Comparison of ENCODE assay signal across 8 cellular contexts in genomic region chr4:150078996-150079581, GRCh38. TPM values are rescaled to one million over a fixed set of nuclear protein-coding genes. Genes with fewer than 3 reads are reported as not detected.
DNase-seq lines count a peak whose midpoint lies in the region; ATAC-seq and TF ChIP-seq lines count a peak whose summit lies in the region.

No MANE protein-coding gene starts in this region.

- H2AFZ ChIP-seq in osteoblast (ENCODE audit: low read length): peak overlapping the region; percentile 81

- peak overlapping the region; percentile 62 for H3K4me3 Mint-ChIP-seq in activated T-helper 2 cell treated with anti-CD3 and anti-CD28 coated beads, Interferon-gamma antibody, Interleukin-2, Interleukin-4, amounts not matched to agents 10 μg/mL and 5 μg/mL and 100 μg/mL, durations not matched to agents 14 hours and 24 hours and 36 hours (ENCODE audit: low read depth)

- peak overlapping the region; percentile 86 for H3K4me3 ChIP-seq in osteoblast (ENCODE audit: insufficient read depth, low read length)

- H3K4me1 Mint-ChIP-seq in activated T-helper 2 cell treated with anti-CD3 and anti-CD28 coated beads, Interferon-gamma antibody, Interleukin-2, Interleukin-4, amounts not matched to agents 10 μg/mL and 5 μg/mL and 100 μg/mL, durations not matched to agents 14 hours and 24 hours and 36 hours (ENCODE audit: low read depth): peaks cover 5% of the 10 kb centered on the region

- H3K27me3 ChIP-seq in osteoblast (ENCODE audit: insufficient read depth, low read length): no peaks in the 10 kb centered on the region

- intact Hi-C loops in activated T-helper 2 cell treated with anti-CD3 and anti-CD28 coated beads, Interferon-gamma antibody, Interleukin-2, Interleukin-4, amounts not matched to agents 10 μg/mL and 5 μg/mL and 100 μg/mL, durations not matched to agents 14 hours and 24 hours and 36 hours (cut with micrococcal nuclease): no loop called here

- H3K36me3 ChIP-seq in osteoblast (ENCODE audit: insufficient read depth, low read length): no peaks in the 10 kb centered on the region

- peaks cover 24% of the 10 kb centered on the region for H4K20me1 ChIP-seq in osteoblast (ENCODE audit: insufficient read depth, low read length)

- no peak overlapping the region for H3K27ac Mint-ChIP-seq in activated T-helper 2 cell treated with anti-CD3 and anti-CD28 coated beads, Interferon-gamma antibody, Interleukin-2, Interleukin-4, amounts not matched to agents 10 μg/mL and 5 μg/mL and 100 μg/mL, durations not matched to agents 14 hours and 24 hours and 36 hours

- peaks cover 16% of the 10 kb centered on the region for H3K4me1 ChIP-seq in osteoblast (ENCODE audit: insufficient read depth, low read length)

- H3K9me3 Mint-ChIP-seq in activated T-helper 2 cell treated with anti-CD3 and anti-CD28 coated beads, Interferon-gamma antibody, Interleukin-2, Interleukin-4, amounts not matched to agents 10 μg/mL and 5 μg/mL and 100 μg/mL, durations not matched to agents 14 hours and 24 hours and 36 hours: no peaks in the 10 kb centered on the region

- H3K27ac ChIP-seq in osteoblast (ENCODE audit: low read depth, low read length): peak overlapping the region; percentile 46

- peak overlapping the region; percentile 97 for H3K4me2 ChIP-seq in osteoblast (ENCODE audit: insufficient read depth, low read length)

- H3K79me2 ChIP-seq in osteoblast (ENCODE audit: insufficient read depth, low read length): peaks cover 52% of the 10 kb centered on the region

- TF ChIP-seq CTCF in osteoblast (IDR thresholded peaks at IDR 0.05; ENCODE audit: extremely low read depth, low read depth, low read length): no peak

- H3K36me3 Mint-ChIP-seq in activated T-helper 2 cell treated with anti-CD3 and anti-CD28 coated beads, Interferon-gamma antibody, Interleukin-2, Interleukin-4, amounts not matched to agents 10 μg/mL and 5 μg/mL and 100 μg/mL, durations not matched to agents 14 hours and 24 hours and 36 hours (ENCODE audit: low read depth): no peaks in the 10 kb centered on the region

- peak; percentile 37 for ATAC-seq in GM19463 (IDR thresholded peaks at IDR 0.05; ENCODE audit: unreplicated experiment)

- H3K9me3 ChIP-seq in osteoblast (ENCODE audit: low read depth, low read length): no peaks in the 10 kb centered on the region

- peaks cover 63% of the 10 kb centered on the region for H3K27me3 Mint-ChIP-seq in activated T-helper 2 cell treated with anti-CD3 and anti-CD28 coated beads, Interferon-gamma antibody, Interleukin-2, Interleukin-4, amounts not matched to agents 10 μg/mL and 5 μg/mL and 100 μg/mL, durations not matched to agents 14 hours and 24 hours and 36 hours (ENCODE audit: low read depth)

- DNase-seq in COR-L47 (lab: John Stamatoyannopoulos, UW) (peak; percentile 77), NCI-H1105 (lab: John Stamatoyannopoulos, UW) (peak; percentile 20), glomerular visceral epithelial cell (ENCODE audit: extremely low spot score) (peak; percentile 63), osteoblast (ENCODE audit: insufficient read length, low spot score, missing footprints) (peak; percentile 93), KG1 (lab: John Stamatoyannopoulos, UW) (no peak), OCI-M2 (lab: John Stamatoyannopoulos, UW; ENCODE audit: unreplicated experiment) (no peak)
- peak; percentile 9 for DNase-seq in activated T-helper 2 cell treated with anti-CD3 and anti-CD28 coated beads, Interferon-gamma antibody, Interleukin-2, Interleukin-4, amounts not matched to agents 10 μg/mL and 5 μg/mL and 100 μg/mL, durations not matched to agents 14 hours and 24 hours and 36 hours (ENCODE audit: low spot score)

RNA-seq across cellular contexts. Expression of gene DCLK2, which starts 0.8 kb away (rescaled TPM):
- total RNA-seq in activated T-helper 2 cell treated with anti-CD3 and anti-CD28 coated beads, Interferon-gamma antibody, Interleukin-2, Interleukin-4, amounts not matched to agents 10 μg/mL and 5 μg/mL and 100 μg/mL, durations not matched to agents 14 hours and 24 hours and 36 hours: 0.14 and 0.21 TPM in 2 replicates
- 11.6 and 13.6 TPM in 2 replicates for total RNA-seq in osteoblast

Comparison
In these comparisons a context has a peak if more than half of its experiments do, and no peak if none do; other contexts are left out.
1. DNase-seq: peak in COR-L47 (single experiment), NCI-H1105 (single experiment), activated T-helper 2 cell treated with anti-CD3 and anti-CD28 coated beads, Interferon-gamma antibody, Interleukin-2, Interleukin-4, amounts not matched to agents 10 μg/mL and 5 μg/mL and 100 μg/mL, durations not matched to agents 14 hours and 24 hours and 36 hours (single experiment), glomerular visceral epithelial cell (single experiment) and osteoblast (single experiment); none in KG1 (single experiment) and OCI-M2 (single experiment).
2. RNA of gene DCLK2, which starts 0.8 kb away (total RNA-seq): 11.6 to 13.6 TPM in osteoblast; 0.14 to 0.21 TPM in activated T-helper 2 cell treated with anti-CD3 and anti-CD28 coated beads, Interferon-gamma antibody, Interleukin-2, Interleukin-4, amounts not matched to agents 10 μg/mL and 5 μg/mL and 100 μg/mL, durations not matched to agents 14 hours and 24 hours and 36 hours; every median in the first group is over 10 times any median in the second.